Comparison of ENCODE assay signal across 8 cellular contexts in genomic region chr1:156504821-156505678, GRCh38. TPM values are rescaled to one million over a fixed set of nuclear protein-coding genes. Genes with fewer than 3 reads are reported as not detected.
DNase-seq lines count a peak whose midpoint lies in the region; TF ChIP-seq lines count a peak whose summit lies in the region.

No MANE protein-coding gene starts in this region.

- peak overlapping the region; percentile 94 for H3K4me2 ChIP-seq in SK-N-SH

- H3F3A ChIP-seq in SK-N-SH (replicated peaks; ENCODE audit: insufficient read depth): peaks cover 32% of the 10 kb centered on the region

- TF ChIP-seq RAD21 in SK-N-SH (IDR thresholded peaks at IDR 0.05; ENCODE audit: low read length): peak; percentile 6; the same call in 1 of the 2 replicates

- H3K4me3 Mint-ChIP-seq in activated naive CD4-positive, alpha-beta T cell treated with anti-CD3 and anti-CD28 coated beads, Interleukin-2, amount 50 U/mL, for 24 hours: peak overlapping the region; percentile 87

- H3K4me1 ChIP-seq in HAP-1 (peaks cover 20% of the 10 kb centered on the region), SK-N-SH (ENCODE audit: control insufficient read depth in 1 of 2, insufficient read depth in 2 of 2, low read depth in 1 of 2, low read length in 1 of 2) (peaks cover 39 to 45% of the 10 kb centered on the region in 2 experiments)

- peak overlapping the region; percentile 69 for H2AFZ ChIP-seq in SK-N-SH (ENCODE audit: low read depth)

- DNase-seq in EL (peak; percentile 99), HAP-1 (ENCODE audit: low spot score in 2 of 2) (peak; percentile 93 to 99), NCI-H1092 (lab: John Stamatoyannopoulos, UW) (peak; percentile 98), SK-N-SH (peak; percentile 92), globus pallidus (ENCODE audit: low spot score) (peak; percentile 98), nucleus accumbens (lab: John Stamatoyannopoulos, UW) (peak; percentile 74 to 99 (median 96)), superior temporal gyrus (ENCODE audit: extremely low spot score) (peak; percentile 96)

- no peak for TF ChIP-seq CTCF in SK-N-SH (IDR thresholded peaks at IDR 0.05)

- H3K27ac Mint-ChIP-seq in activated naive CD4-positive, alpha-beta T cell treated with anti-CD3 and anti-CD28 coated beads, Interleukin-2, amount 50 U/mL, for 24 hours: peak overlapping the region; percentile 100

- H3K4me1 Mint-ChIP-seq in activated naive CD4-positive, alpha-beta T cell treated with anti-CD3 and anti-CD28 coated beads, Interleukin-2, amount 50 U/mL, for 24 hours: peaks cover 69% of the 10 kb centered on the region

- H3K9me3 ChIP-seq in HAP-1 (no peaks in the 10 kb centered on the region), SK-N-SH (no peaks in the 10 kb centered on the region)

- H3K27me3 ChIP-seq in HAP-1 (ENCODE audit: low read depth) (no peaks in the 10 kb centered on the region), SK-N-SH (ENCODE audit: insufficient read depth) (no peaks in the 10 kb centered on the region)

- peaks cover 13% of the 10 kb centered on the region for H3K79me2 ChIP-seq in SK-N-SH (ENCODE audit: insufficient read depth)

- H3K9me3 Mint-ChIP-seq in activated naive CD4-positive, alpha-beta T cell treated with anti-CD3 and anti-CD28 coated beads, Interleukin-2, amount 50 U/mL, for 24 hours: no peaks in the 10 kb centered on the region

- CTCF ChIA-PET in SK-N-SH (lab: Yijun Ruan, JAX): interaction anchor here (0.8 to 1.6 kb wide), 7 partner anchors 12 to 119 kb away, joined by 3 to 9 read pairs (median 3); no protein-coding TSS in a partner anchor

- no peaks in the 10 kb centered on the region for H3K9me2 ChIP-seq in SK-N-SH

- H3K9ac ChIP-seq in SK-N-SH: peak overlapping the region; percentile 77

- in situ Hi-C loops in HAP-1 (cut with MboI; ENCODE audit: low sequenced_read_pairs): no loop called here

- no peaks in the 10 kb centered on the region for H3K27me3 Mint-ChIP-seq in activated naive CD4-positive, alpha-beta T cell treated with anti-CD3 and anti-CD28 coated beads, Interleukin-2, amount 50 U/mL, for 24 hours

- POLR2A ChIA-PET in SK-N-SH (lab: Yijun Ruan, JAX): interaction anchor here (0.8 kb wide), 1 partner anchor 48 kb away, joined by 4 read pairs; no protein-coding TSS in a partner anchor

- H3K27ac ChIP-seq in SK-N-SH (ENCODE audit: low read depth in 2 of 2, low read length in 1 of 2): peak overlapping the region; percentile 98 to 100

- no peaks in the 10 kb centered on the region for H3K36me3 Mint-ChIP-seq in activated naive CD4-positive, alpha-beta T cell treated with anti-CD3 and anti-CD28 coated beads, Interleukin-2, amount 50 U/mL, for 24 hours

- TF ChIP-seq EP300 in SK-N-SH (IDR thresholded peaks at IDR 0.05; ENCODE audit: borderline replicate concordance in 1 of 2, low read depth in 1 of 2, low read length in 1 of 2): peak in 1 of 2 experiments; percentile 3; a peak in 2 of 4 replicates

- WGBS in SK-N-SH (ENCODE audit: low lambda C conversion rate): 7% methylated on average over 42 of the region's 45 CpGs

- no peaks in the 10 kb centered on the region for H3K36me3 ChIP-seq in HAP-1 (replicated peaks)
- H3K36me3 ChIP-seq in SK-N-SH (replicated peaks in 1 of 2; ENCODE audit: control insufficient read depth in 1 of 2, insufficient read depth in 2 of 2, low read length in 1 of 2): no peaks in the 10 kb centered on the region

- no peaks in the 10 kb centered on the region for H4K20me1 ChIP-seq in SK-N-SH (ENCODE audit: insufficient read depth)

- H3K4me3 ChIP-seq in HAP-1 (peak overlapping the region; percentile 13), SK-N-SH (ENCODE audit: low read depth in 2 of 2, low read length in 1 of 2) (peak overlapping the region in 1 of 2 experiments; percentile 43; a peak in 2 of 4 replicates)

TF ChIP-seq in SK-N-SH, 30 proteins besides CTCF, POLR2A, EP300 and RAD21 (continues in another document):
- TF ChIP-seq REST (IDR thresholded peaks at IDR 0.05; ENCODE audit: low read depth, low read length) (0 out of 2 replicates have a peak, but pooled peaks have one; percentile 17), MAX (IDR thresholded peaks at IDR 0.05; ENCODE audit: low read depth) (peak; percentile 100), FOSL2 (IDR thresholded peaks at IDR 0.05; ENCODE audit: borderline replicate concordance, low read depth) (peak; percentile 42; the same call in 1 of the 2 replicates), USF1 (IDR thresholded peaks at IDR 0.05; ENCODE audit: borderline replicate concordance, low read depth) (peak; percentile 92), PBX3 (IDR thresholded peaks at IDR 0.05) (peak; percentile 85), ELF1 (IDR thresholded peaks at IDR 0.05) (peak; percentile 50; the same call in 1 of the 2 replicates), EZH2phosphoT487 (IDR thresholded peaks at IDR 0.05; ENCODE audit: borderline replicate concordance, low read depth) (no peak), SIN3A (IDR thresholded peaks at IDR 0.05; ENCODE audit: borderline replicate concordance, low read depth, low read length) (peak; percentile 53; the same call in 1 of the 2 replicates), GATA2 (CRISPR knock-in tag; IDR thresholded peaks at IDR 0.05) (no peak), TAF1 (IDR thresholded peaks at IDR 0.05; ENCODE audit: borderline replicate concordance, low read depth, low read length) (no peak), TCF12 (IDR thresholded peaks at IDR 0.05) (peak; percentile 51; the same call in 1 of the 2 replicates), JUND (IDR thresholded peaks at IDR 0.05) (peak; percentile 37; the same call in 1 of the 2 replicates), RCOR1 (IDR thresholded peaks at IDR 0.05; ENCODE audit: low read length) (peak; percentile 19; the same call in 1 of the 2 replicates), YY1 (IDR thresholded peaks at IDR 0.05; ENCODE audit: low read depth) (no peak), NRF1 (IDR thresholded peaks at IDR 0.05; ENCODE audit: low read depth, low read length) (no peak), FOXM1 (IDR thresholded peaks at IDR 0.05; ENCODE audit: low read depth) (no peak), USF2 (IDR thresholded peaks at IDR 0.05; ENCODE audit: borderline replicate concordance, low read depth, low read length) (peak; percentile 65; the same call in 1 of the 2 replicates), RXRA (IDR thresholded peaks at IDR 0.05; ENCODE audit: borderline replicate concordance, low read depth) (0 out of 2 replicates have a peak, but pooled peaks have one; percentile 42), RFX5 (IDR thresholded peaks at IDR 0.05; ENCODE audit: low read length) (peak; percentile 86)

RNA-seq across cellular contexts. Expression of gene MEF2D, which starts 4.5 kb away (rescaled TPM):
- 14.3 and 16.0 TPM in 2 replicates for polyA plus RNA-seq in SK-N-SH (2012; rRNA removed)
- 10.5 and 12.4 TPM in 2 replicates for polyA plus RNA-seq in SK-N-SH (2012; cell fraction: cytosol; rRNA removed)
- 38.6 and 41.0 TPM in 2 replicates for polyA plus RNA-seq in SK-N-SH (2012; cell fraction: nucleus; rRNA removed)
